ENCODE assay signal across 23 cellular contexts in the genomic region with DNA sequence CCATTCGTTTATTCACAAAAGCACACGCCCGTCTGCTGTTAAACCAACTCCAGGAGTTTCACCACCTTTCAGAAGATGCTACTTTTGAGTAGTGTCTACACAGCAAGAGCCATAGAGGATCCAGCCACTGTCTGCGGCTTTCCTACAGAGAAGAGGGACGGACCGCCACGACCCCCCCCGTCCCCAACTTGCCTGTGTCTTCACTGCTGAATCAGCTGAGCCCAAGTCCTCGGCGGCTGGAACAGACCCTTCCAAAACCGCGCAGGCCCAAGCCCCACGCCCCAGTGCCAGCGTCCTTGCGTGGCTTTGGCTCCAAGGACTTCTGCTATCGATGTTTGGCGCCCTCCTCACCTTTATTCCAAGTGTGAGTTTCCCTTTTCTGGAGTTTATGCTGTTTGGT.
"Had no signal": no experiment of that assay in that cellular context is flagged by ENCODE, and none has a peak within 500 bp of the region (broad histone marks: within the 10 kb centered on the region; RNA-seq: fewer than 3 reads in every experiment).

No MANE protein-coding gene starts in this region.

- H3K36me3 Mint-ChIP-seq: activated naive CD8-positive, alpha-beta T cell; brain; T-cell had no signal

- H3K27ac Mint-ChIP-seq: activated CD8-positive, alpha-beta T cell treated with anti-CD3 and anti-CD28 coated beads for 36 hours; activated naive CD8-positive, alpha-beta T cell; activated T-helper 1 cell treated with anti-CD3 and anti-CD28 coated beads, Interleukin-12 subunit alpha, Interleukin-12 subunit beta, Interleukin-2, Interleukin-4 antibody, amounts not matched to agents 30 ng/mL and 10 ng/mL and 1 ng/mL, durations not matched to agents 14 hours and 24 hours and 36 hours had no signal

- H3K9me3 Mint-ChIP-seq: activated CD8-positive, alpha-beta T cell treated with anti-CD3 and anti-CD28 coated beads for 36 hours had no signal

- H3K4me2 ChIP-seq: KMS-11 had no signal

- H3K27ac ChIP-seq: KMS-11, SK-N-MC, VCaP had no signal

- H3K9ac ChIP-seq: KMS-11 had no signal

- H3K4me3 ChIP-seq: SK-N-MC had no signal

- ATAC-seq: activated CD8-positive, alpha-beta T cell treated with anti-CD3 and anti-CD28 coated beads for 36 hours; Panc1; Right ventricle myocardium inferior; T-cell had no signal

- DNase-seq: activated CD4-positive, CD25-positive, alpha-beta regulatory T cell; activated CD8-positive, alpha-beta memory T cell treated with anti-CD3 and anti-CD28 coated beads, Interleukin-2, amount 50 U/mL, for 4 hours; activated CD8-positive, alpha-beta T cell treated with anti-CD3 and anti-CD28 coated beads for 36 hours; activated effector memory CD4-positive, alpha-beta T cell treated with Interleukin-2 at 50 U/mL for 16 hours; activated naive CD4-positive, alpha-beta T cell; amygdala; NCI-H1092; NCI-H1417; NCI-H1930; NCI-H510A treated with DMSO at 0.1 percent for 48 hours; NCI-H69; NK-92 treated with Interleukin-12 subunit alpha and Interleukin-12 subunit beta, amount 100 ng/mL, for 24 hours; OCI-M1; RPMI8226 had no signal

- H3K4me3 Mint-ChIP-seq: activated CD8-positive, alpha-beta T cell treated with anti-CD3 and anti-CD28 coated beads for 36 hours; activated naive CD8-positive, alpha-beta T cell; activated T-helper 1 cell treated with anti-CD3 and anti-CD28 coated beads, Interleukin-12 subunit alpha, Interleukin-12 subunit beta, Interleukin-2, Interleukin-4 antibody, amounts not matched to agents 30 ng/mL and 10 ng/mL and 1 ng/mL, durations not matched to agents 14 hours and 24 hours and 36 hours; brain; T-cell had no signal
